ENCODE assay signal across 36 cellular contexts in genomic region chr17:79704691-79705090, GRCh38. TPM values are rescaled to one million over a fixed set of nuclear protein-coding genes. Genes with fewer than 3 reads are reported as not detected.
"Had no signal": no experiment of that assay in that cellular context is flagged by ENCODE, and none has a peak within 500 bp of the region (broad histone marks: within the 10 kb centered on the region; RNA-seq: fewer than 3 reads in every experiment).

No MANE protein-coding gene starts in this region.

- H3K27me3 ChIP-seq: cardiac muscle cell, colonic mucosa had no signal

- H3K27ac ChIP-seq: ascending aorta, breast epithelium, cardiac muscle cell, colonic mucosa, epithelial cell of prostate, esophagus squamous epithelium, gastroesophageal sphincter had no signal

- H3K27ac Mint-ChIP-seq: activated CD4-positive, alpha-beta memory T cell treated with anti-CD3 and anti-CD28 coated beads, Interleukin-2, amount 10 ng/mL, durations not matched to agents 7 days and 5 days; activated CD4-positive, alpha-beta T cell treated with anti-CD3 and anti-CD28 coated beads, Interleukin-2, amount 10 ng/mL, durations not matched to agents 7 days and 5 days; activated naive CD4-positive, alpha-beta T cell treated with anti-CD3 and anti-CD28 coated beads, Interleukin-2, amount 10 ng/mL, durations not matched to agents 7 days and 5 days; activated naive CD4-positive, alpha-beta T cell treated with anti-CD3 and anti-CD28 coated beads, Interleukin-2, amount 50 U/mL, for 72 hours; activated naive CD8-positive, alpha-beta T cell treated with anti-CD3 and anti-CD28 coated beads, Interleukin-2, amount 10 ng/mL, durations not matched to agents 7 days and 5 days; activated T-cell treated with anti-CD3 and anti-CD28 coated beads, Interleukin-2, amount 50 U/mL, for 24 hours; activated T-cell treated with anti-CD3 and anti-CD28 coated beads, Interleukin-2, amount 50 U/mL, for 72 hours; T-helper 17 cell; T-helper 2 cell treated with Interferon-gamma antibody and Interleukin-4, amounts not matched to agents 5 μg/mL and 100 μg/mL, for 36 hours had no signal

- H3K4me3 ChIP-seq: ascending aorta, breast epithelium, cardiac muscle cell, colonic mucosa, esophagus squamous epithelium, gastroesophageal sphincter had no signal

- H3K4me3 Mint-ChIP-seq: activated CD4-positive, alpha-beta memory T cell treated with anti-CD3 and anti-CD28 coated beads, Interleukin-2, amount 10 ng/mL, durations not matched to agents 7 days and 5 days; activated CD4-positive, alpha-beta T cell treated with anti-CD3 and anti-CD28 coated beads, Interleukin-2, amount 10 ng/mL, durations not matched to agents 7 days and 5 days; activated naive CD4-positive, alpha-beta T cell treated with anti-CD3 and anti-CD28 coated beads, Interleukin-2, amount 10 ng/mL, durations not matched to agents 7 days and 5 days; activated naive CD8-positive, alpha-beta T cell treated with anti-CD3 and anti-CD28 coated beads, Interleukin-2, amount 10 ng/mL, durations not matched to agents 7 days and 5 days; activated T-cell treated with anti-CD3 and anti-CD28 coated beads, Interleukin-2, amount 50 U/mL, for 24 hours; activated T-cell treated with anti-CD3 and anti-CD28 coated beads, Interleukin-2, amount 50 U/mL, for 72 hours; brain; T-helper 17 cell; T-helper 2 cell treated with Interferon-gamma antibody and Interleukin-4, amounts not matched to agents 5 μg/mL and 100 μg/mL, for 36 hours had no signal

- H3K9me3 ChIP-seq: ascending aorta, breast epithelium, colonic mucosa, esophagus squamous epithelium, gastroesophageal sphincter had no signal

- DNase-seq: activated CD4-positive, alpha-beta memory T cell treated with anti-CD3 and anti-CD28 coated beads, Interleukin-2, amount 10 ng/mL, durations not matched to agents 7 days and 5 days; activated CD4-positive, alpha-beta T cell treated with anti-CD3 and anti-CD28 coated beads for 1 hour; activated CD4-positive, alpha-beta T cell treated with anti-CD3 and anti-CD28 coated beads for 4 hours; activated CD4-positive, alpha-beta T cell treated with anti-CD3 and anti-CD28 coated beads, Interleukin-2, amount 10 ng/mL, durations not matched to agents 7 days and 5 days; activated CD4-positive, alpha-beta T cell treated with anti-CD3 and anti-CD28 coated beads, Interleukin-2, amount 50 U/mL, for 4 hours; activated CD4-positive, CD25-positive, alpha-beta regulatory T cell; activated CD8-positive, alpha-beta memory T cell treated with anti-CD3 and anti-CD28 coated beads, Interleukin-2, amount 50 U/mL, for 48 hours; activated gamma-delta T cell; activated naive CD4-positive, alpha-beta T cell; activated naive CD4-positive, alpha-beta T cell treated with anti-CD3 and anti-CD28 coated beads, Interleukin-2, amount 10 ng/mL, durations not matched to agents 7 days and 5 days; activated naive CD8-positive, alpha-beta T cell treated with anti-CD3 and anti-CD28 coated beads, Interleukin-2, amount 10 ng/mL, durations not matched to agents 7 days and 5 days; activated T-cell treated with anti-CD3 and anti-CD28 coated beads for 4 hours; activated T-cell treated with anti-CD3 and anti-CD28 coated beads, Interleukin-2, amount 50 U/mL, for 24 hours; activated T-cell treated with anti-CD3 and anti-CD28 coated beads, Interleukin-2, amount 50 U/mL, for 72 hours; central memory CD4-positive, alpha-beta T cell; cerebellar nuclear complex; colonic mucosa; effector CD8-positive, alpha-beta T cell; esophagus squamous epithelium; foreskin melanocyte; head of caudate nucleus; T-helper 17 cell; T1000 had no signal

- H3K27me3 Mint-ChIP-seq: activated CD4-positive, alpha-beta memory T cell treated with anti-CD3 and anti-CD28 coated beads, Interleukin-2, amount 10 ng/mL, durations not matched to agents 7 days and 5 days; activated CD4-positive, alpha-beta T cell treated with anti-CD3 and anti-CD28 coated beads, Interleukin-2, amount 10 ng/mL, durations not matched to agents 7 days and 5 days; activated naive CD8-positive, alpha-beta T cell treated with anti-CD3 and anti-CD28 coated beads, Interleukin-2, amount 10 ng/mL, durations not matched to agents 7 days and 5 days had no signal

- H3K4me1 ChIP-seq: ascending aorta, breast epithelium, colonic mucosa had no signal

- H3K9me3 Mint-ChIP-seq: activated CD4-positive, alpha-beta memory T cell treated with anti-CD3 and anti-CD28 coated beads, Interleukin-2, amount 10 ng/mL, durations not matched to agents 7 days and 5 days; activated CD4-positive, alpha-beta T cell treated with anti-CD3 and anti-CD28 coated beads, Interleukin-2, amount 10 ng/mL, durations not matched to agents 7 days and 5 days; activated naive CD4-positive, alpha-beta T cell treated with anti-CD3 and anti-CD28 coated beads, Interleukin-2, amount 10 ng/mL, durations not matched to agents 7 days and 5 days; activated naive CD4-positive, alpha-beta T cell treated with anti-CD3 and anti-CD28 coated beads, Interleukin-2, amount 50 U/mL, for 72 hours; activated naive CD8-positive, alpha-beta T cell treated with anti-CD3 and anti-CD28 coated beads, Interleukin-2, amount 10 ng/mL, durations not matched to agents 7 days and 5 days; activated T-cell treated with anti-CD3 and anti-CD28 coated beads, Interleukin-2, amount 50 U/mL, for 24 hours; activated T-cell treated with anti-CD3 and anti-CD28 coated beads, Interleukin-2, amount 50 U/mL, for 72 hours; T-helper 2 cell treated with Interferon-gamma antibody and Interleukin-4, amounts not matched to agents 5 μg/mL and 100 μg/mL, for 36 hours had no signal

- H3K4me1 Mint-ChIP-seq: activated naive CD8-positive, alpha-beta T cell treated with anti-CD3 and anti-CD28 coated beads, Interleukin-2, amount 10 ng/mL, durations not matched to agents 7 days and 5 days had no signal

- H3K36me3 Mint-ChIP-seq: activated naive CD4-positive, alpha-beta T cell treated with anti-CD3 and anti-CD28 coated beads, Interleukin-2, amount 10 ng/mL, durations not matched to agents 7 days and 5 days; activated naive CD4-positive, alpha-beta T cell treated with anti-CD3 and anti-CD28 coated beads, Interleukin-2, amount 50 U/mL, for 72 hours; activated naive CD8-positive, alpha-beta T cell treated with anti-CD3 and anti-CD28 coated beads, Interleukin-2, amount 10 ng/mL, durations not matched to agents 7 days and 5 days; brain had no signal

- H3K36me3 ChIP-seq: ascending aorta, breast epithelium, cardiac muscle cell, colonic mucosa, esophagus squamous epithelium, gastroesophageal sphincter had no signal

RNA-seq across cellular contexts. Expression of gene ENPP7, which starts 26.1 kb away (rescaled TPM):
- total RNA-seq: activated CD4-positive, alpha-beta T cell treated with anti-CD3 and anti-CD28 coated beads, Interleukin-2, amount 10 ng/mL, durations not matched to agents 7 days and 5 days; activated T-cell treated with anti-CD3 and anti-CD28 coated beads, Interleukin-2, amount 50 U/mL, for 72 hours; breast epithelium; cardiac muscle cell; colonic mucosa; dermis microvascular lymphatic vessel endothelial cell; endothelial cell of umbilical vein; esophagus squamous epithelium; fibroblast of lung; fibroblast of villous mesenchyme; glomerular endothelial cell; T-helper 17 cell had no signal
